In genomic region chr4:99058228-99058627, GRCh38 we compare ENCODE assay signal across 32 cellular contexts.
"Had no signal": no experiment of that assay in that cellular context is flagged by ENCODE, and none has a peak within 500 bp of the region (broad histone marks: within the 10 kb centered on the region; RNA-seq: fewer than 3 reads in every experiment).

No MANE protein-coding gene starts in this region.

- H3K27me3 Mint-ChIP-seq: activated naive CD4-positive, alpha-beta T cell treated with anti-CD3 and anti-CD28 coated beads, Interleukin-2, amount 50 U/mL, for 24 hours; activated naive CD8-positive, alpha-beta T cell treated with anti-CD3 and anti-CD28 coated beads, Interleukin-2, amount 50 U/mL, for 24 hours; central memory CD8-positive, alpha-beta T cell; naive B cell; stimulated activated naive B cell treated with anti-CD40 and anti-IgM and Interleukin-4, amounts not matched to agents 10 μg/mL and 1 μg/mL and 100 μg/mL, for 72 hours had no signal

- H3K4me3 ChIP-seq: breast epithelium, lung, pancreas, prostate gland, sigmoid colon, stomach, thyroid gland had no signal

- H3K4me3 Mint-ChIP-seq: activated naive CD4-positive, alpha-beta T cell treated with anti-CD3 and anti-CD28 coated beads, Interleukin-2, amount 50 U/mL, for 24 hours; activated naive CD8-positive, alpha-beta T cell treated with anti-CD3 and anti-CD28 coated beads, Interleukin-2, amount 50 U/mL, for 24 hours; central memory CD8-positive, alpha-beta T cell; naive B cell; stimulated activated naive B cell treated with anti-CD40 and anti-IgM and Interleukin-4, amounts not matched to agents 10 μg/mL and 1 μg/mL and 100 μg/mL, for 72 hours had no signal

- H3K9me3 ChIP-seq: breast epithelium, pancreas, prostate gland, sigmoid colon, stomach, thyroid gland had no signal

- H3K27ac Mint-ChIP-seq: activated naive CD4-positive, alpha-beta T cell treated with anti-CD3 and anti-CD28 coated beads, Interleukin-2, amount 50 U/mL, for 24 hours; activated naive CD8-positive, alpha-beta T cell treated with anti-CD3 and anti-CD28 coated beads, Interleukin-2, amount 50 U/mL, for 24 hours; stimulated activated naive B cell treated with anti-CD40 and anti-IgM and Interleukin-4, amounts not matched to agents 10 μg/mL and 1 μg/mL and 100 μg/mL, for 72 hours had no signal

- ATAC-seq: activated CD4-positive, CD25-positive, alpha-beta regulatory T cell treated with anti-CD3 and anti-CD28 coated beads, Interleukin-2, amount 50 U/mL, for 24 hours; activated naive CD8-positive, alpha-beta T cell treated with anti-CD3 and anti-CD28 coated beads, Interleukin-2, amount 50 U/mL, for 24 hours; pancreas; stimulated activated naive B cell treated with anti-CD40 and anti-IgM and Interleukin-4, amounts not matched to agents 10 μg/mL and 1 μg/mL and 100 μg/mL, for 72 hours had no signal

- H3K36me3 ChIP-seq: breast epithelium, pancreas, prostate gland had no signal

- H3K27me3 ChIP-seq: breast epithelium, pancreas, sigmoid colon, stomach, thyroid gland had no signal

- FAIRE-seq: colon, endometrium, frontal cortex, kidney, pancreas, small intestine, TTC549 had no signal

- H3K9me3 Mint-ChIP-seq: activated naive CD4-positive, alpha-beta T cell treated with anti-CD3 and anti-CD28 coated beads, Interleukin-2, amount 50 U/mL, for 24 hours; activated naive CD8-positive, alpha-beta T cell treated with anti-CD3 and anti-CD28 coated beads, Interleukin-2, amount 50 U/mL, for 24 hours; central memory CD8-positive, alpha-beta T cell; naive B cell; stimulated activated naive B cell treated with anti-CD40 and anti-IgM and Interleukin-4, amounts not matched to agents 10 μg/mL and 1 μg/mL and 100 μg/mL, for 72 hours had no signal

- H3K27ac ChIP-seq: breast epithelium, pancreas, prostate gland, stomach, thyroid gland, WERI-Rb-1 had no signal

- DNase-seq: activated CD4-positive, alpha-beta T cell treated with anti-CD3 and anti-CD28 coated beads for 48 hours; activated CD4-positive, alpha-beta T cell treated with anti-CD3 and anti-CD28 coated beads, Interleukin-2, amount 50 U/mL, for 48 hours; activated CD8-positive, alpha-beta memory T cell treated with anti-CD3 and anti-CD28 coated beads for 24 hours; activated naive CD8-positive, alpha-beta T cell treated with anti-CD3 and anti-CD28 coated beads, Interleukin-2, amount 50 U/mL, for 24 hours; activated T-cell treated with anti-CD3 and anti-CD28 coated beads, Interleukin-2, amount 50 U/mL, for 1 hour; amygdala; dermis blood vessel endothelial cell; effector CD4-positive, alpha-beta T cell; hippocampal formation; kidney; naive B cell; nucleus accumbens; pancreas; retina; sigmoid colon; small intestine; stimulated activated CD4-positive, alpha-beta T cell treated with anti-CD3 and anti-CD28 coated beads, Interleukin-1b, Interleukin-23, amount 100 ng/mL, for 48 hours; stimulated activated naive B cell treated with anti-CD40 and anti-IgM and Interleukin-4, amounts not matched to agents 10 μg/mL and 1 μg/mL and 100 μg/mL, for 72 hours; stomach; T-helper 9 cell; thyroid gland; WERI-Rb-1 had no signal

- H3K4me1 ChIP-seq: breast epithelium, pancreas had no signal
